9 cellular contexts compared by ENCODE assay signal in genomic region chr13:79451500-79451962, GRCh38. TPM values are rescaled to one million over a fixed set of nuclear protein-coding genes. Genes with fewer than 3 reads are reported as not detected.
DNase-seq lines count a peak whose midpoint lies in the region; ATAC-seq and TF ChIP-seq lines count a peak whose summit lies in the region.
"Had no signal": no experiment of that assay in that cellular context is flagged by ENCODE, and none has a peak within 500 bp of the region (broad histone marks: within the 10 kb centered on the region; RNA-seq: fewer than 3 reads in every experiment).

No MANE protein-coding gene starts in this region.

- H2BK5ac ChIP-seq in mesenchymal stem cell (ENCODE audit: low read depth, low read length, poor library complexity, severe bottlenecking): no peak overlapping the region

- H3K23ac ChIP-seq in mesenchymal stem cell (ENCODE audit: low read length in 2 of 2): no peak overlapping the region

- WGBS in mesenchymal stem cell: 3% methylated on average over 3 of the region's 3 CpGs
- WGBS in suprapubic skin: 29% methylated on average over 3 of the region's 3 CpGs

- H3K27me3 Mint-ChIP-seq in stimulated activated naive CD8-positive, alpha-beta T cell treated with anti-CD3 and anti-CD28 coated beads, Interleukin-15, amount 100 ng/mL, for 72 hours: peaks cover 9% of the 10 kb centered on the region

- no peak for TF ChIP-seq EP300 in suprapubic skin (IDR thresholded peaks at IDR 0.05)

- no peak overlapping the region for H3K14ac ChIP-seq in mesenchymal stem cell (ENCODE audit: low read length in 2 of 2)

- H3K4me2 ChIP-seq in mesenchymal stem cell (ENCODE audit: low read length, poor library complexity, severe bottlenecking): no peak overlapping the region

- H3K4me1 ChIP-seq in mesenchymal stem cell (ENCODE audit: control insufficient read depth, insufficient read depth, low read depth, low read length) (peaks cover 2% of the 10 kb centered on the region), suprapubic skin (no peaks in the 10 kb centered on the region)

- H3K27ac ChIP-seq in mesenchymal stem cell (ENCODE audit: low read length, poor library complexity, severe bottlenecking) (no peak overlapping the region), suprapubic skin (no peak overlapping the region)

- no peak overlapping the region for H2BK120ac ChIP-seq in mesenchymal stem cell (ENCODE audit: low read depth, low read length)

- H3K4me3 ChIP-seq in mesenchymal stem cell (ENCODE audit: insufficient read depth in 1 of 2, low read depth in 1 of 2, low read length in 2 of 2) (peak overlapping the region in 1 of 2 experiments; percentile 17), suprapubic skin (no peak overlapping the region)

- no peaks in the 10 kb centered on the region for H3K79me1 ChIP-seq in mesenchymal stem cell (replicated peaks; ENCODE audit: low read length, poor library complexity, severe bottlenecking)

- TF ChIP-seq CTCF in suprapubic skin (IDR thresholded peaks at IDR 0.05): no peak

- peak overlapping the region; percentile 57 for H3K9ac ChIP-seq in mesenchymal stem cell (ENCODE audit: low read length)

- H3K4ac ChIP-seq in mesenchymal stem cell (ENCODE audit: low read depth in 1 of 2, low read length in 2 of 2): no peak overlapping the region

- peak overlapping the region; percentile 14 for H4K91ac ChIP-seq in mesenchymal stem cell (ENCODE audit: low read length)

- peak overlapping the region; percentile 62 to 73 for H3K4me3 Mint-ChIP-seq in stimulated activated naive CD8-positive, alpha-beta T cell treated with anti-CD3 and anti-CD28 coated beads, Interleukin-15, amount 100 ng/mL, for 72 hours
- H3K4me3 Mint-ChIP-seq: nephron had no signal

- H2BK15ac ChIP-seq in mesenchymal stem cell (ENCODE audit: low read depth, poor library complexity, severe bottlenecking): peak overlapping the region; percentile 69

- no peak overlapping the region for H2AK5ac ChIP-seq in mesenchymal stem cell (ENCODE audit: low read length, severe bottlenecking)

- no peaks in the 10 kb centered on the region for H3K9me3 Mint-ChIP-seq in stimulated activated naive CD8-positive, alpha-beta T cell treated with anti-CD3 and anti-CD28 coated beads, Interleukin-15, amount 100 ng/mL, for 72 hours
- H3K9me3 Mint-ChIP-seq: nephron had no signal

- H3K18ac ChIP-seq in mesenchymal stem cell (ENCODE audit: low read depth in 1 of 2, low read length in 2 of 2): no peak overlapping the region

- no peaks in the 10 kb centered on the region for H3K27me3 ChIP-seq in mesenchymal stem cell (ENCODE audit: control insufficient read depth in 1 of 2, insufficient read depth in 1 of 2, low read length in 2 of 2)
- no peaks in the 10 kb centered on the region for H3K27me3 ChIP-seq in suprapubic skin

- H2AFZ ChIP-seq in mesenchymal stem cell (ENCODE audit: low read depth, low read length): no peak overlapping the region

- peak; percentile 92 for DNase-seq in AG08395 (ENCODE audit: low spot score)
- peak; percentile 60 for DNase-seq in T follicular helper cell (ENCODE audit: low read depth)
- peak; percentile 79 for DNase-seq in activated naive CD8-positive, alpha-beta T cell treated with anti-CD3 and anti-CD28 coated beads, Interleukin-2, amount 50 U/mL, for 16 hours (ENCODE audit: low read depth, low spot score)
- DNase-seq in mesenchymal stem cell: peak; percentile 96
- DNase-seq in stimulated activated naive CD8-positive, alpha-beta T cell treated with anti-CD3 and anti-CD28 coated beads, Interleukin-15, amount 100 ng/mL, for 72 hours: peak; percentile 86 to 95
- DNase-seq in suprapubic skin (ENCODE audit: low spot score in 2 of 2): no peak

- ATAC-seq in GM19351 (IDR thresholded peaks at IDR 0.05; ENCODE audit: unreplicated experiment): peak; percentile 99
- ATAC-seq in HG03280 (IDR thresholded peaks at IDR 0.05; ENCODE audit: unreplicated experiment): peak; percentile 100
- ATAC-seq in stimulated activated naive CD8-positive, alpha-beta T cell treated with anti-CD3 and anti-CD28 coated beads, Interleukin-15, amount 100 ng/mL, for 72 hours: peak; percentile 100

- H3K36me3 ChIP-seq in mesenchymal stem cell (ENCODE audit: control insufficient read depth in 1 of 2, insufficient read depth in 2 of 2, low read depth in 1 of 2, low read length in 2 of 2) (no peaks in the 10 kb centered on the region), suprapubic skin (no peaks in the 10 kb centered on the region)

- no peak overlapping the region for H2BK12ac ChIP-seq in mesenchymal stem cell (ENCODE audit: low read length in 2 of 2)

- no peak for TF ChIP-seq POLR2A in suprapubic skin (IDR thresholded peaks at IDR 0.05)

- H3K9me3 ChIP-seq in mesenchymal stem cell (ENCODE audit: control insufficient read depth, low read length): no peaks in the 10 kb centered on the region
- no peaks in the 10 kb centered on the region for H3K9me3 ChIP-seq in suprapubic skin

- peak overlapping the region; percentile 54 for H4K8ac ChIP-seq in mesenchymal stem cell (ENCODE audit: low read length)

- H3K4me1 Mint-ChIP-seq in stimulated activated naive CD8-positive, alpha-beta T cell treated with anti-CD3 and anti-CD28 coated beads, Interleukin-15, amount 100 ng/mL, for 72 hours: peaks cover 72% of the 10 kb centered on the region
- H3K4me1 Mint-ChIP-seq: nephron had no signal

- peak overlapping the region; percentile 85 to 88 for H3K27ac Mint-ChIP-seq in stimulated activated naive CD8-positive, alpha-beta T cell treated with anti-CD3 and anti-CD28 coated beads, Interleukin-15, amount 100 ng/mL, for 72 hours
- H3K27ac Mint-ChIP-seq: nephron had no signal

RNA-seq across cellular contexts. Expression of gene NDFIP2, which starts 29.4 kb away (rescaled TPM):
- 23.3 TPM for polyA plus RNA-seq in mesenchymal stem cell (2013, experiment 1 of 2)
- polyA plus RNA-seq in mesenchymal stem cell (2013, experiment 2 of 2): 25.7 TPM
- total RNA-seq in suprapubic skin: 100 to 1,000 TPM in 1 of 4 donors, 10 to 100 TPM in 3; 72.2 to 103 (median 86.2) TPM

RNA-seq across cellular contexts. Expression of gene RBM26, which starts 45.5 kb away (rescaled TPM):
- polyA plus RNA-seq in mesenchymal stem cell (2013, experiment 1 of 2): 19.8 TPM
- polyA plus RNA-seq in mesenchymal stem cell (2013, experiment 2 of 2): 20.5 TPM
- 10 to 100 TPM; 23.4 to 78.5 (median 34.2) TPM for total RNA-seq in suprapubic skin

Comparison
In these comparisons a context has a peak if more than half of its experiments do, and no peak if none do; other contexts are left out.
1. DNase-seq: peak in AG08395 (single experiment), T follicular helper cell (single experiment), activated naive CD8-positive, alpha-beta T cell treated with anti-CD3 and anti-CD28 coated beads, Interleukin-2, amount 50 U/mL, for 16 hours (single experiment), mesenchymal stem cell (single experiment) and stimulated activated naive CD8-positive, alpha-beta T cell treated with anti-CD3 and anti-CD28 coated beads, Interleukin-15, amount 100 ng/mL, for 72 hours (2 of 2); none in suprapubic skin (0 of 2).
2. Peak in every context shown above with its lines, with median percentiles within 50 percentile points of each other: ATAC-seq.